ENCODE assay signal across 1 cellular context in genomic region chr4:154779362-154779947, GRCh38.
A peak's percentile ranks its signal among the peaks of the same experiment; 100 is the strongest.
TF ChIP-seq lines count a peak whose summit lies in the region.

No MANE protein-coding gene starts in this region.

TF ChIP-seq in K562, 482 proteins besides CTCF, POLR2A, EP300 and RAD21:
- peak; percentile 65 for TF ChIP-seq DEAF1 (CRISPR knock-in tag; IDR thresholded peaks at IDR 0.05)
- no peak for TF ChIP-seq STAT5B (CRISPR knock-in tag; IDR thresholded peaks at IDR 0.05)
- 0 out of 2 replicates have a peak, but pooled peaks have one; percentile 14 for TF ChIP-seq SMC3 (conservative IDR thresholded peaks at IDR 0.05; ENCODE audit: insufficient read depth, low read depth, low read length)
